In the genomic region with DNA sequence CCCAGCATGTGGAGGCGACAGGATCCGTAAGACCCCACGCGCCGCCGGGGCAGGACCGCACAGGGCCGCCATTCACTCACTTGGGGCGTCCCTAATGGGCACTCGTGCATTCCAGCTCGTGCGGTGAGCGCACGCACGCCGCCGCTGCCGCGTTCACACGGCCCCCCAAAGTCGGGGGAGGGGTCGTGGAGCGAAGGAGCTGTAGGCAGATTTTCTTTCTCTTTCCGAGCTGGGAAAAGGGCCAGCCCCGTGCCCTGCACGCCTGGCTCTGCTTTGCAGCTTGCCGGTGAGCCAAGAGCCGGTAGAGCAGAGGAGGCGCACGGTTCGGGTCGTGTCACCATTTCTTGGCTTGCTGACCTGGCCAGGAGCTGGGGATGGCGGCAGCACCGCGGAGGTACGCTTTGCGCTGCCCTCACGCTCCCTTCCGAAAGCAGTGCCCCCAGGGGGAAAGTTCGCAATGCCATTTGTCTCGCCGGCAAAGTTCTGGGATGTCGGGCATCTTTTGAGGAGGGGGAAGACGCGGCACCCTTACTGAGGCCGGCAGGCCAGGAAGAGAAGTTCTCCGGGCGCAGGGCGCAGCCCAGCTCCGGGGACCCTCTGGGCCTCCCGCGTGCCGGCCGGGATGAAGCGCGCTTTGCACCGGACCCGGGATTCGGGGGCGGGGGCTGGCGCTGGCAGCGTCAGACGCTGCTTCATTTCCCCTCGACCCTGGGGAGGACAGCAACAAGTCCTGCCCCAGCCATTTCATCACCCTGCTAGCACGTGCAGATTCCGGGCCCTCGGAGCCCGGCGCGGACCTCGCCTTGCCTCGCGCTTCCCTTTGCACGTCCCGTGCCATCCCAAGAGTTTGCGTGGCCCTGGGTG, we compare ENCODE assay signal across 8 cellular contexts. TPM values are rescaled to one million over a fixed set of nuclear protein-coding genes. Genes with fewer than 3 reads are reported as not detected.
A peak's percentile ranks its signal among the peaks of the same experiment; 100 is the strongest.
DNase-seq lines count a peak whose midpoint lies in the region; ATAC-seq and TF ChIP-seq lines count a peak whose summit lies in the region.

No MANE protein-coding gene starts in this region.

- H3K36me3 ChIP-seq in SJSA1 (peaks cover 27% of the 10 kb centered on the region), gastrocnemius medialis (peaks cover 0 to 8% of the 10 kb centered on the region in 2 donors)

- H3K4me1 ChIP-seq in SJSA1 (replicated peaks) (peaks cover 65% of the 10 kb centered on the region), gastrocnemius medialis (peaks cover 8 to 28% of the 10 kb centered on the region in 2 donors)

- H3K27me3 ChIP-seq in SJSA1 (replicated peaks) (no peaks in the 10 kb centered on the region), gastrocnemius medialis (peaks cover 0 to 3% (median 0%) of the 10 kb centered on the region in 3 donors)

- DNase-seq in DMS53 (lab: John Stamatoyannopoulos, UW) (peak; percentile 72), DMS53 treated with DMSO at 0.1 percent for 48 hours (lab: John Stamatoyannopoulos, UW; ENCODE audit: unreplicated experiment) (no peak), SJSA1 (ENCODE audit: low read depth in 1 of 2, low spot score in 2 of 2) (peak in 1 of 2 experiments; percentile 76), fibroblast of the aortic adventitia (ENCODE audit: low read depth) (peak; percentile 68), gastrocnemius medialis (peak in 1 of 2 donors; percentile 37), activated gamma-delta T cell treated with Interleukin-2 at 50 U/mL for 16 hours (no peak), NCI-H1092 treated with DMSO at 0.1 percent for 48 hours (lab: John Stamatoyannopoulos, UW) (no peak), A172 (ENCODE audit: low spot score) (no peak)

- intact Hi-C loops in gastrocnemius medialis (cut with DNase I; ENCODE audit: low total_unique reads): loop anchor here (1.0 to 10.0 kb wide), 4 partner anchors 125 to 647 kb away; a partner anchor contains a TSS

- TF ChIP-seq POLR2A in gastrocnemius medialis (IDR thresholded peaks at IDR 0.05): no peak

- no peaks in the 10 kb centered on the region for H3K9me3 ChIP-seq in SJSA1 (replicated peaks)
- H3K9me3 ChIP-seq in gastrocnemius medialis: no peaks in the 10 kb centered on the region

- H3K4me3 ChIP-seq in SJSA1: peak overlapping the region; percentile 46
- H3K4me3 ChIP-seq in fibroblast of the aortic adventitia (ENCODE audit: low read depth, low read length): peak overlapping the region; percentile 90
- peak overlapping the region; percentile 47 to 66 (median 62) for H3K4me3 ChIP-seq in gastrocnemius medialis

- in situ Hi-C loops in gastrocnemius medialis (cut with MboI; ENCODE audit: low sequenced_read_pairs in 4 of 4): no loop called here

- ATAC-seq in gastrocnemius medialis: peak; percentile 22 to 37

- TF ChIP-seq CTCF in fibroblast of the aortic adventitia (IDR thresholded peaks at IDR 0.05; ENCODE audit: insufficient read depth, low read length) (peak; percentile 5), gastrocnemius medialis (IDR thresholded peaks at IDR 0.05 in 4 of 5, conservative IDR thresholded peaks at IDR 0.05 in 1 of 5) (no peak)

- H3K27ac ChIP-seq in SJSA1 (peak overlapping the region; percentile 76), gastrocnemius medialis (peak overlapping the region; percentile 68 to 83 (median 78))

RNA-seq across cellular contexts. Expression of a gene that starts 0.9 kb away (rescaled TPM):
- 12.6 and 43.4 TPM in 2 replicates for total RNA-seq in SJSA1 (2014; rRNA removed; shearing (Covaris generic))
- total RNA-seq in fibroblast of the aortic adventitia (ENCODE audit: low replicate concordance) (48.3 and 400 TPM in 2 replicates), gastrocnemius medialis (10 to 100 TPM in 1 of 4 donors, 1 to 10 TPM in 2, under 1 TPM in 1; 0.39 to 12.7 (median 4.0) TPM)
- 0.03 and 0.10 TPM in 2 replicates for total RNA-seq in A172 (2014; rRNA removed; shearing (Covaris generic))

Comparison
In these comparisons a context has a peak if more than half of its experiments do, and no peak if none do; other contexts are left out.
1. DNase-seq: peak in DMS53 (single experiment) and fibroblast of the aortic adventitia (single experiment); none in DMS53 treated with DMSO at 0.1 percent for 48 hours (single experiment), activated gamma-delta T cell treated with Interleukin-2 at 50 U/mL for 16 hours (single experiment), NCI-H1092 treated with DMSO at 0.1 percent for 48 hours (single experiment) and A172 (single experiment).
2. Peak in every context shown above with its lines, with median percentiles within 50 percentile points of each other: H3K4me3 ChIP-seq.